Comparison of ENCODE assay signal across 1 cellular context in genomic region chr7:134783294-134784069, GRCh38.
A peak's percentile ranks its signal among the peaks of the same experiment; 100 is the strongest.
TF ChIP-seq lines count a peak whose summit lies in the region.

No MANE protein-coding gene starts in this region.

TF ChIP-seq in HepG2, 621 proteins besides CTCF, POLR2A, EP300 and RAD21:
- peak; percentile 64 for TF ChIP-seq CEBPB (IDR thresholded peaks at IDR 0.05; ENCODE audit: borderline replicate concordance, low read depth, low read length)
- TF ChIP-seq ZNF816 (CRISPR knock-in tag; IDR thresholded peaks at IDR 0.05; ENCODE audit: borderline replicate concordance), result no peak
